In the genomic region with DNA sequence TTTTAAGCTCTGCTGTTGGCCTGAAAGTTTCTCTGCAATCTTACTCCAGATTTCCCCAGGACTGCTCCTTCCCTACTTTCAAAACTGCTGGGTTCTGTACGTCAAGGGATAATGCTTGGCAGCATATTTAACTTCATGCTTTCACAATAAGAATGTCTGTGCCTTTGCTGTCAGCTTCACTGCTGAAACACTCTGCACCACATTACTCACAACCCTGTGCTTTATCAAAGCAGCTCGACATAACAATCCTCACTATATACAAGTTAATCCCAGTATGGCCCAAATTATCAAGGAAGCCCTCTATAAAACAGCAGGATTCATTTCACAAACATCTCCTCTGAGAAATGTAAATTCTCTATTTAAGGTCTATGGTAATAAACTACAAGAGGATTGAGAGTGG, we compare ENCODE assay signal across 12 cellular contexts. TPM values are rescaled to one million over a fixed set of nuclear protein-coding genes. Genes with fewer than 3 reads are reported as not detected.
DNase-seq lines count a peak whose midpoint lies in the region; ATAC-seq and TF ChIP-seq lines count a peak whose summit lies in the region.
"Had no signal": no experiment of that assay in that cellular context is flagged by ENCODE, and none has a peak within 500 bp of the region (broad histone marks: within the 10 kb centered on the region; RNA-seq: fewer than 3 reads in every experiment).

No MANE protein-coding gene starts in this region.

- no peaks in the 10 kb centered on the region for H3K79me2 ChIP-seq in OCI-LY7 (ENCODE audit: insufficient read depth, low read depth, low read length)

- ATAC-seq in GM21367 (IDR thresholded peaks at IDR 0.05; ENCODE audit: unreplicated experiment) (no peak), GM18498 (IDR thresholded peaks at IDR 0.05; ENCODE audit: unreplicated experiment) (no peak), GM18502 (IDR thresholded peaks at IDR 0.05; ENCODE audit: poor library complexity, unreplicated experiment) (no peak)
- ATAC-seq: K562 had no signal

- no peaks in the 10 kb centered on the region for H3K9me2 ChIP-seq in OCI-LY7 (ENCODE audit: insufficient read depth, low read length)

- peak overlapping the region; percentile 34; the same call in 1 of the 2 replicates for H2AFZ ChIP-seq in OCI-LY7 (ENCODE audit: low read length)

- H3K27me3 Mint-ChIP-seq in activated naive CD4-positive, alpha-beta T cell treated with anti-CD3 and anti-CD28 coated beads for 36 hours (ENCODE audit: low read depth), result peaks cover 2% of the 10 kb centered on the region
- H3K27me3 Mint-ChIP-seq: memory B cell had no signal

- DNase-seq in AG04449 (ENCODE audit: low read depth, low spot score), result peak; percentile 75
- no peak for DNase-seq in OCI-LY7 (ENCODE audit: low spot score)
- peak; percentile 96 for DNase-seq in fibroblast of peridontal ligament (ENCODE audit: extremely low read depth)
- DNase-seq in non-pigmented ciliary epithelial cell (ENCODE audit: low read depth), result peak; percentile 68
- no peak for DNase-seq in activated naive CD4-positive, alpha-beta T cell treated with anti-CD3 and anti-CD28 coated beads for 36 hours
- DNase-seq: GF-D8 had no signal

- POLR2A ChIA-PET in AG04449 (lab: Yijun Ruan, JAX), result interaction anchor here (0.9 to 1.3 kb wide), 3 partner anchors 12 to 17 kb away, joined by 5 read pairs; a partner anchor contains a TSS
- POLR2A ChIA-PET in OCI-LY7 (lab: Charles Lee), result no interaction called here

- no peak overlapping the region for H3K27ac ChIP-seq in OCI-LY7 (ENCODE audit: low read depth, low read length, poor library complexity, severe bottlenecking)

- no peaks in the 10 kb centered on the region for H3K36me3 ChIP-seq in OCI-LY7 (ENCODE audit: insufficient read depth, low read length)

- H3K9me3 Mint-ChIP-seq in activated naive CD4-positive, alpha-beta T cell treated with anti-CD3 and anti-CD28 coated beads for 36 hours, result no peaks in the 10 kb centered on the region
- H3K9me3 Mint-ChIP-seq: memory B cell had no signal

- H3K4me3 Mint-ChIP-seq in activated naive CD4-positive, alpha-beta T cell treated with anti-CD3 and anti-CD28 coated beads for 36 hours, result no peak overlapping the region
- H3K4me3 Mint-ChIP-seq: B cell, memory B cell had no signal

- no peak overlapping the region for H3K27ac Mint-ChIP-seq in activated naive CD4-positive, alpha-beta T cell treated with anti-CD3 and anti-CD28 coated beads for 36 hours
- H3K27ac Mint-ChIP-seq: B cell, memory B cell had no signal

- H3K36me3 Mint-ChIP-seq in activated naive CD4-positive, alpha-beta T cell treated with anti-CD3 and anti-CD28 coated beads for 36 hours (ENCODE audit: low read depth), result no peaks in the 10 kb centered on the region
- H3K36me3 Mint-ChIP-seq: memory B cell had no signal

- H3K4me1 Mint-ChIP-seq in activated naive CD4-positive, alpha-beta T cell treated with anti-CD3 and anti-CD28 coated beads for 36 hours (ENCODE audit: low read depth), result peaks cover 10% of the 10 kb centered on the region

- peak overlapping the region; percentile 22; the same call in 1 of the 2 replicates for H3K4me2 ChIP-seq in OCI-LY7 (ENCODE audit: low read length)

- H3K4me3 ChIP-seq in AG04449 (ENCODE audit: low read depth, low read length) (no peak overlapping the region), OCI-LY7 (ENCODE audit: low read depth, low read length, poor library complexity, severe bottlenecking) (no peak overlapping the region)
- H3K4me3 ChIP-seq: K562 had no signal

- CTCF ChIA-PET in AG04449 (lab: Yijun Ruan, JAX) (interaction anchor here (1.1 to 1.9 kb wide), 4 partner anchors 9 to 88 kb away, joined by 3 to 6 read pairs (median 4); no protein-coding TSS in a partner anchor), OCI-LY7 (lab: Charles Lee; ENCODE audit: unreplicated experiment) (no interaction called here)
- CTCF ChIA-PET in activated naive CD4-positive, alpha-beta T cell treated with anti-CD3 and anti-CD28 coated beads for 36 hours (lab: Charles Lee), result interaction anchor here (1.5 kb wide), 1 partner anchor 12 kb away, joined by 3 read pairs; no protein-coding TSS in a partner anchor

- H3K9me3 ChIP-seq in OCI-LY7 (ENCODE audit: low read length), result no peaks in the 10 kb centered on the region

- peaks cover 23% of the 10 kb centered on the region for H3K4me1 ChIP-seq in OCI-LY7 (ENCODE audit: insufficient read depth, low read length, poor library complexity, severe bottlenecking)

- no peaks in the 10 kb centered on the region for H4K20me1 ChIP-seq in OCI-LY7 (ENCODE audit: insufficient read depth, low read length)

- intact Hi-C loops in OCI-LY7 (cut with micrococcal nuclease; ENCODE audit: unreplicated experiment), result no loop called here
- intact Hi-C loops in activated naive CD4-positive, alpha-beta T cell treated with anti-CD3 and anti-CD28 coated beads for 36 hours (cut with micrococcal nuclease), result no loop called here

- no TSS peak for BruUV-seq in OCI-LY7 (replicated peaks; lab: Mats Ljungman, UMichigan)

- TF ChIP-seq CTCF in AG04449 (IDR thresholded peaks at IDR 0.05; ENCODE audit: insufficient read depth, low read length, missing control alignments) (no peak), OCI-LY7 (conservative IDR thresholded peaks at IDR 0.05; ENCODE audit: low read length) (no peak)

RNA-seq across cellular contexts. Expression of a gene that starts 17.5 kb away (rescaled TPM):
- 0.10 and 0.19 TPM in 2 replicates for total RNA-seq in OCI-LY7 (2014; rRNA removed; shearing (Covaris generic))
- total RNA-seq in OCI-LY7 (2022), result 1.3 TPM in 2 replicates
- 1 to 10 TPM; 1.1 to 1.2 TPM for total RNA-seq in activated naive CD4-positive, alpha-beta T cell treated with anti-CD3 and anti-CD28 coated beads for 36 hours

Comparison
In these comparisons a context has a peak if more than half of its experiments do, and no peak if none do; other contexts are left out.
1. DNase-seq: peak in AG04449 (single experiment), fibroblast of peridontal ligament (single experiment) and non-pigmented ciliary epithelial cell (single experiment); none in OCI-LY7 (single experiment) and activated naive CD4-positive, alpha-beta T cell treated with anti-CD3 and anti-CD28 coated beads for 36 hours (single experiment).